ENCODE assay signal across 8 cellular contexts in genomic region chr19:4732680-4733114, GRCh38. TPM values are rescaled to one million over a fixed set of nuclear protein-coding genes. Genes with fewer than 3 reads are reported as not detected.
DNase-seq lines count a peak whose midpoint lies in the region; TF ChIP-seq lines count a peak whose summit lies in the region.

No MANE protein-coding gene starts in this region.

- no peak overlapping the region for H2BK120ac ChIP-seq in mesenchymal stem cell (ENCODE audit: low read depth, low read length)

- no peak overlapping the region for H2BK5ac ChIP-seq in mesenchymal stem cell (ENCODE audit: low read depth, low read length, poor library complexity, severe bottlenecking)

- H3K14ac ChIP-seq in mesenchymal stem cell (ENCODE audit: low read length in 2 of 2), result no peak overlapping the region

- no peaks in the 10 kb centered on the region for H3K36me3 ChIP-seq in BE2C
- H3K36me3 ChIP-seq in HEK293 (ENCODE audit: control insufficient read depth in 2 of 2, insufficient read depth in 1 of 2, low read length in 2 of 2), result no peaks in the 10 kb centered on the region
- peaks cover 0 to 8% of the 10 kb centered on the region in 2 experiments for H3K36me3 ChIP-seq in mesenchymal stem cell (ENCODE audit: control insufficient read depth in 1 of 2, insufficient read depth in 2 of 2, low read depth in 1 of 2, low read length in 2 of 2)

- no peak overlapping the region for H3K23ac ChIP-seq in mesenchymal stem cell (ENCODE audit: low read length in 2 of 2)

- peak; percentile 73 for DNase-seq in BE2C
- peak; percentile 63 to 74 for DNase-seq in NCI-H526 (lab: John Stamatoyannopoulos, UW)
- DNase-seq in activated CD4-positive, alpha-beta T cell treated with anti-CD3 and anti-CD28 coated beads, Interleukin-2, amount 50 U/mL, for 1 hour, result peak; percentile 47
- DNase-seq in effector CD8-positive, alpha-beta T cell (lab: John Stamatoyannopoulos, UW), result peak; percentile 19
- DNase-seq in mesenchymal stem cell, result peak; percentile 67
- DNase-seq in stimulated activated naive CD4-positive, alpha-beta T cell treated with Interleukin-2 at 50 U/mL for 16 hours (lab: John Stamatoyannopoulos, UW), result peak; percentile 38
- no peak for DNase-seq in ureter (ENCODE audit: low spot score)

- H3K4me1 ChIP-seq in BE2C (no peaks in the 10 kb centered on the region), HEK293 (ENCODE audit: control insufficient read depth, insufficient read depth, low read length) (no peaks in the 10 kb centered on the region), mesenchymal stem cell (ENCODE audit: control insufficient read depth, insufficient read depth, low read depth, low read length) (peaks cover 2% of the 10 kb centered on the region)

- H4K91ac ChIP-seq in mesenchymal stem cell (ENCODE audit: low read length), result no peak overlapping the region

- no peak overlapping the region for H3K4me2 ChIP-seq in mesenchymal stem cell (ENCODE audit: low read length, poor library complexity, severe bottlenecking)

- H3K27me3 ChIP-seq in BE2C (no peaks in the 10 kb centered on the region), mesenchymal stem cell (ENCODE audit: control insufficient read depth in 1 of 2, insufficient read depth in 1 of 2, low read length in 2 of 2) (peaks cover 3 to 4% of the 10 kb centered on the region in 2 experiments)

- H2BK15ac ChIP-seq in mesenchymal stem cell (ENCODE audit: low read depth, poor library complexity, severe bottlenecking), result no peak overlapping the region

- H3K4me3 ChIP-seq in BE2C (ENCODE audit: low read depth, low read length) (peak overlapping the region; percentile 15; the same call in 1 of the 2 replicates), HEK293 (ENCODE audit: low read depth, low read length) (no peak overlapping the region), mesenchymal stem cell (ENCODE audit: insufficient read depth in 1 of 2, low read depth in 1 of 2, low read length in 2 of 2) (no peak overlapping the region)

- no peaks in the 10 kb centered on the region for H3K79me1 ChIP-seq in mesenchymal stem cell (replicated peaks; ENCODE audit: low read length, poor library complexity, severe bottlenecking)

- H3K27ac ChIP-seq in HEK293 (ENCODE audit: extremely low read depth, low read depth, low read length), result no peak overlapping the region
- no peak overlapping the region for H3K27ac ChIP-seq in mesenchymal stem cell (ENCODE audit: low read length, poor library complexity, severe bottlenecking)

- no peak overlapping the region for H2AK5ac ChIP-seq in mesenchymal stem cell (ENCODE audit: low read length, severe bottlenecking)

- no peak overlapping the region for H2BK12ac ChIP-seq in mesenchymal stem cell (ENCODE audit: low read length in 2 of 2)

- CTCF ChIA-PET in HEK293 (lab: Yijun Ruan, JAX), result interaction anchor here (0.6 to 6.9 kb wide), 18 partner anchors 8 to 491 kb away, joined by 3 to 154 read pairs (median 4); partner anchors contain the start of gene FEM1A

- 19% methylated on average over 8 of the region's 8 CpGs for WGBS in mesenchymal stem cell

- TF ChIP-seq CTCF in BE2C (IDR thresholded peaks at IDR 0.05; ENCODE audit: low read depth, low read length), result peak; percentile 85
- peak; percentile 82 for TF ChIP-seq CTCF in HEK293 (tag by site-specific recombination; IDR thresholded peaks at IDR 0.05)

- H3K9me3 ChIP-seq in BE2C (no peaks in the 10 kb centered on the region), HEK293 (ENCODE audit: control insufficient read depth, insufficient read depth, low read depth, low read length) (no peaks in the 10 kb centered on the region), mesenchymal stem cell (ENCODE audit: control insufficient read depth, low read length) (no peaks in the 10 kb centered on the region)

- no peak overlapping the region for H3K18ac ChIP-seq in mesenchymal stem cell (ENCODE audit: low read depth in 1 of 2, low read length in 2 of 2)

- peak overlapping the region; percentile 27 for H3K9ac ChIP-seq in mesenchymal stem cell (ENCODE audit: low read length)

- no peak overlapping the region for H4K8ac ChIP-seq in mesenchymal stem cell (ENCODE audit: low read length)

- H3K4ac ChIP-seq in mesenchymal stem cell (ENCODE audit: low read depth in 1 of 2, low read length in 2 of 2), result no peak overlapping the region

- POLR2A ChIA-PET in HEK293 (lab: Yijun Ruan, JAX), result interaction anchor here (0.5 kb wide), 1 partner anchor 456 kb away, joined by 6 read pairs; no protein-coding TSS in a partner anchor

- H2AFZ ChIP-seq in mesenchymal stem cell (ENCODE audit: low read depth, low read length), result no peak overlapping the region

TF ChIP-seq in HEK293, 187 proteins besides CTCF, POLR2A, EP300 and RAD21 (continues in another document):
- TF ChIP-seq ZNF2 (tag by site-specific recombination; IDR thresholded peaks at IDR 0.05) (0 out of 2 replicates have a peak, but pooled peaks have one; percentile 34), ZNF366 (tag by site-specific recombination; conservative IDR thresholded peaks at IDR 0.05) (peak; percentile 22; the same call in 1 of the 2 replicates), EGR2 (tag by site-specific recombination; IDR thresholded peaks at IDR 0.05; ENCODE audit: low read depth) (peak; percentile 35; the same call in 1 of the 2 replicates), YY2 (tag by site-specific recombination; IDR thresholded peaks at IDR 0.05) (no peak), ZNF660 (tag by site-specific recombination; IDR thresholded peaks at IDR 0.05) (0 out of 2 replicates have a peak, but pooled peaks have one; percentile 57), ZBTB17 (tag by site-specific recombination; IDR thresholded peaks at IDR 0.05) (peak; percentile 81), KLF17 (tag by site-specific recombination; IDR thresholded peaks at IDR 0.05) (peak; percentile 45; the same call in 1 of the 2 replicates), YY1 (tag by site-specific recombination; IDR thresholded peaks at IDR 0.05) (no peak), ZNF701 (tag by site-specific recombination; IDR thresholded peaks at IDR 0.05) (no peak), HOXD13 (CRISPR knock-in tag; IDR thresholded peaks at IDR 0.05; ENCODE audit: borderline replicate concordance) (no peak), ZNF692 (tag by site-specific recombination; IDR thresholded peaks at IDR 0.05) (0 out of 2 replicates have a peak, but pooled peaks have one; percentile 37), ZNF530 (tag by site-specific recombination; IDR thresholded peaks at IDR 0.05; ENCODE audit: low read depth) (no peak), RBAK (tag by site-specific recombination; IDR thresholded peaks at IDR 0.05) (no peak), ZNF654 (tag by site-specific recombination; IDR thresholded peaks at IDR 0.05; ENCODE audit: low read depth) (peak; percentile 98), ZNF239 (tag by site-specific recombination; IDR thresholded peaks at IDR 0.05) (no peak), ZNF335 (tag by site-specific recombination; conservative IDR thresholded peaks at IDR 0.05) (peak; percentile 66)
- TF ChIP-seq, protein P1, sequence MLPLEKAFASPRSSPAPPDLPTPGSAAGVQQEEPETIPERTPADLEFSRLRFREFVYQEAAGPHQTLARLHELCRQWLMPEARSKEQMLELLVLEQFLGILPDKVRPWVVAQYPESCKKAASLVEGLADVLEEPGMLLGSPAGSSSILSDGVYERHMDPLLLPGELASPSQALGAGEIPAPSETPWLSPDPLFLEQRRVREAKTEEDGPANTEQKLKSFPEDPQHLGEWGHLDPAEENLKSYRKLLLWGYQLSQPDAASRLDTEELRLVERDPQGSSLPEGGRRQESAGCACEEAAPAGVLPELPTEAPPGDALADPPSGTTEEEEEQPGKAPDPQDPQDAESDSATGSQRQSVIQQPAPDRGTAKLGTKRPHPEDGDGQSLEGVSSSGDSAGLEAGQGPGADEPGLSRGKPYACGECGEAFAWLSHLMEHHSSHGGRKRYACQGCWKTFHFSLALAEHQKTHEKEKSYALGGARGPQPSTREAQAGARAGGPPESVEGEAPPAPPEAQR (tag by site-specific recombination; IDR thresholded peaks at IDR 0.05), result no peak
- TF ChIP-seq, protein P2, sequence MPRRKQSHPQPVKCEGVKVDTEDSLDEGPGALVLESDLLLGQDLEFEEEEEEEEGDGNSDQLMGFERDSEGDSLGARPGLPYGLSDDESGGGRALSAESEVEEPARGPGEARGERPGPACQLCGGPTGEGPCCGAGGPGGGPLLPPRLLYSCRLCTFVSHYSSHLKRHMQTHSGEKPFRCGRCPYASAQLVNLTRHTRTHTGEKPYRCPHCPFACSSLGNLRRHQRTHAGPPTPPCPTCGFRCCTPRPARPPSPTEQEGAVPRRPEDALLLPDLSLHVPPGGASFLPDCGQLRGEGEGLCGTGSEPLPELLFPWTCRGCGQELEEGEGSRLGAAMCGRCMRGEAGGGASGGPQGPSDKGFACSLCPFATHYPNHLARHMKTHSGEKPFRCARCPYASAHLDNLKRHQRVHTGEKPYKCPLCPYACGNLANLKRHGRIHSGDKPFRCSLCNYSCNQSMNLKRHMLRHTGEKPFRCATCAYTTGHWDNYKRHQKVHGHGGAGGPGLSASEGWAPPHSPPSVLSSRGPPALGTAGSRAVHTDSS (tag by site-specific recombination; IDR thresholded peaks at IDR 0.05), result no peak

RNA-seq across cellular contexts. Expression of gene DPP9, which starts 9.1 kb away (rescaled TPM):
- 108 TPM for polyA plus RNA-seq in BE2C (2012; ENCODE audit: insufficient read depth, insufficient read length, low read depth)
- 41.4 TPM for polyA plus RNA-seq in mesenchymal stem cell (2013, experiment 1 of 2)
- polyA plus RNA-seq in mesenchymal stem cell (2013, experiment 2 of 2), result 41.4 TPM
- total RNA-seq in ureter, result 94.8 TPM

RNA-seq across cellular contexts. Expression of gene FEM1A, which starts 58.8 kb away (rescaled TPM):
- polyA plus RNA-seq in BE2C (2012; ENCODE audit: insufficient read depth, insufficient read length, low read depth), result 16.3 TPM
- 3.9 TPM for polyA plus RNA-seq in mesenchymal stem cell (2013, experiment 1 of 2)
- 4.1 TPM for polyA plus RNA-seq in mesenchymal stem cell (2013, experiment 2 of 2)
- total RNA-seq in ureter, result 12.2 TPM
